12 cellular contexts compared by ENCODE assay signal in the genomic region with DNA sequence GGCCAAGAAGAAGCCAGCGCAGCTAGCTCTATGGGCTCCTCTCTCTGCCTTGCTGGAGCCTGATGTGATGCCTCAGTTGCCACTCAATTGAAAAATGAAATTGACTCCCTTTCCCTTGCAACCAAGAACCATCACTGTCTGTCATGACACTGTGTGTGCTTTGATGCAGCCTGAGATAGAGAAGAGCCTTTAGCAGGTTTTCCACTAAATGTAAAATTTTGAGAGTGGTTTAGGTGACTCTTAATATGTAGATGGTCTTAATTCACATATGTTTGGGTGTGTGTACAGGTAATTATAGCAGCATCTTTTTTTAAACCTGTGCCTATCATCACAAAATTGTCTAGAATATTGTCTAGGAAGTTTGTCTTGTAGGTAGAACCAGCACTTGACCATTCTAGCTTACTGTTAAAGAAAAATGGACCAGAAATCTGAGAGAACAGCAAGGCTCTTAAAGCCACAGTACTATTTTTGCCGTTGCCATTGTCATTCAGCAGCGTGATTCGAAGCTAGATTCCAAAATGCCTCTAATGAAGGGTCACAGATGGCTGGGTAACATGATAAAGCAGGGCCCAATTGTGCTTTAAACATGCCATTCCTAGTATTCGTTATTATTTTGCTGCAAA. TPM values are rescaled to one million over a fixed set of nuclear protein-coding genes. Genes with fewer than 3 reads are reported as not detected.
DNase-seq lines count a peak whose midpoint lies in the region; ATAC-seq and TF ChIP-seq lines count a peak whose summit lies in the region.
"Had no signal": no experiment of that assay in that cellular context is flagged by ENCODE, and none has a peak within 500 bp of the region (broad histone marks: within the 10 kb centered on the region; RNA-seq: fewer than 3 reads in every experiment).

No MANE protein-coding gene starts in this region.

- H3K27ac ChIP-seq in VCaP (peak overlapping the region; percentile 99), iPS-20b (ENCODE audit: low read length) (no peak overlapping the region), substantia nigra (ENCODE audit: low read depth, low read length, poor library complexity, severe bottlenecking) (peak overlapping the region; percentile 91), sigmoid colon (no peak overlapping the region)
- H3K27ac ChIP-seq: brain microvascular endothelial cell had no signal

- H3K4me3 ChIP-seq in iPS-20b (ENCODE audit: low read length) (peak overlapping the region; percentile 82), sigmoid colon (no peak overlapping the region)

- ATAC-seq in activated T-cell treated with anti-CD3 and anti-CD28 coated beads, Interleukin-2, amount 50 U/mL, for 72 hours (replicated peaks in 1 of 2): no peak
- ATAC-seq in GM19328 (IDR thresholded peaks at IDR 0.05; ENCODE audit: unreplicated experiment) (no peak), HG03432 (IDR thresholded peaks at IDR 0.05; ENCODE audit: unreplicated experiment) (no peak)

- DNase-seq in activated T-cell treated with anti-CD3 and anti-CD28 coated beads, Interleukin-2, amount 50 U/mL, for 72 hours: no peak
- no peak for DNase-seq in activated T-cell treated with anti-CD3 and anti-CD28 coated beads, Interleukin-2, amount 50 U/mL, for 48 hours
- DNase-seq in substantia nigra (lab: John Stamatoyannopoulos, UW) (no peak), sigmoid colon (no peak)
- DNase-seq: brain microvascular endothelial cell, DND-41, NCI-H2107 had no signal

- TF ChIP-seq CTCF in VCaP (conservative IDR thresholded peaks at IDR 0.05) (no peak), sigmoid colon (IDR thresholded peaks at IDR 0.05) (no peak)

- peaks cover 16% of the 10 kb centered on the region for H3K4me1 Mint-ChIP-seq in activated T-cell treated with anti-CD3 and anti-CD28 coated beads, Interleukin-2, amount 50 U/mL, for 72 hours (ENCODE audit: low read depth)

- no peaks in the 10 kb centered on the region for H3K36me3 ChIP-seq in iPS-20b (ENCODE audit: insufficient read depth, low read depth, low read length)
- H3K36me3 ChIP-seq in sigmoid colon: no peaks in the 10 kb centered on the region
- H3K36me3 ChIP-seq: brain microvascular endothelial cell had no signal

- no peak for TF ChIP-seq POLR2A in sigmoid colon (IDR thresholded peaks at IDR 0.05)

- intact Hi-C loops in sigmoid colon (cut with DNase I): no loop called here

- H3K27me3 Mint-ChIP-seq in activated T-cell treated with anti-CD3 and anti-CD28 coated beads, Interleukin-2, amount 50 U/mL, for 72 hours (ENCODE audit: low read depth): peaks cover 72% of the 10 kb centered on the region

- WGBS in sigmoid colon, 2 donors: 56 to 64% methylated on average over 5 of the region's 5 CpGs

- no peaks in the 10 kb centered on the region for H3K9me3 Mint-ChIP-seq in activated T-cell treated with anti-CD3 and anti-CD28 coated beads, Interleukin-2, amount 50 U/mL, for 72 hours

- no peak for TF ChIP-seq EP300 in sigmoid colon (IDR thresholded peaks at IDR 0.05)

- H3K9me3 ChIP-seq in iPS-20b (ENCODE audit: insufficient read depth, low read depth, low read length): no peaks in the 10 kb centered on the region
- no peaks in the 10 kb centered on the region for H3K9me3 ChIP-seq in sigmoid colon

- peaks cover 12% of the 10 kb centered on the region for H3K4me1 ChIP-seq in iPS-20b (ENCODE audit: insufficient read depth, low read length)
- peaks cover 0 to 16% (median 12%) of the 10 kb centered on the region in 4 donors for H3K4me1 ChIP-seq in sigmoid colon

- peak overlapping the region; percentile 78; the same call in 1 of the 2 replicates for H3K9ac ChIP-seq in iPS-20b (ENCODE audit: low read depth, low read length)

- H3K36me3 Mint-ChIP-seq in activated T-cell treated with anti-CD3 and anti-CD28 coated beads, Interleukin-2, amount 50 U/mL, for 72 hours (ENCODE audit: insufficient read depth in 2 of 2): no peaks in the 10 kb centered on the region

- peak overlapping the region; percentile 76 to 79 for H3K4me3 Mint-ChIP-seq in activated T-cell treated with anti-CD3 and anti-CD28 coated beads, Interleukin-2, amount 50 U/mL, for 72 hours

- H3K27me3 ChIP-seq in iPS-20b (ENCODE audit: insufficient read depth, low read length) (peaks cover 41% of the 10 kb centered on the region), sigmoid colon (peaks cover 6 to 26% (median 11%) of the 10 kb centered on the region in 3 donors)

- H3K27ac Mint-ChIP-seq in activated T-cell treated with anti-CD3 and anti-CD28 coated beads, Interleukin-2, amount 50 U/mL, for 72 hours: no peak overlapping the region

RNA-seq across cellular contexts. Expression of a gene that starts 1.3 kb away (rescaled TPM):
- under 1 TPM; 0.53 to 0.76 TPM for total RNA-seq in activated T-cell treated with anti-CD3 and anti-CD28 coated beads, Interleukin-2, amount 50 U/mL, for 72 hours
- 1 to 10 TPM; 1.5 to 3.6 (median 2.8) TPM for total RNA-seq in sigmoid colon
- polyA plus RNA-seq in sigmoid colon: 1 to 10 TPM; 3.5 to 5.2 (median 3.6) TPM

RNA-seq across cellular contexts. Expression of a gene that starts 55.2 kb away (rescaled TPM):
- not detected for total RNA-seq in activated T-cell treated with anti-CD3 and anti-CD28 coated beads, Interleukin-2, amount 50 U/mL, for 72 hours
- not detected for total RNA-seq in sigmoid colon
- polyA plus RNA-seq in sigmoid colon: not detected
- total RNA-seq: urinary bladder had no signal
- polyA plus RNA-seq: urinary bladder had no signal

RNA-seq across cellular contexts. Expression of a gene that starts 55.8 kb away (rescaled TPM):
- total RNA-seq in activated T-cell treated with anti-CD3 and anti-CD28 coated beads, Interleukin-2, amount 50 U/mL, for 72 hours: 1 to 10 TPM; 4.6 to 8.5 TPM
- 10 to 100 TPM; 35.0 to 41.4 (median 37.1) TPM for total RNA-seq in sigmoid colon
- 10 to 100 TPM; 21.7 to 43.7 (median 31.8) TPM for polyA plus RNA-seq in sigmoid colon

Comparison
In these comparisons a context has a peak if more than half of its experiments do, and no peak if none do; other contexts are left out.
1. H3K27ac ChIP-seq: peak in VCaP (single experiment) and substantia nigra (single experiment); none in iPS-20b (single experiment) and sigmoid colon (0 of 4).